ENCODE assay signal across 7 cellular contexts in the genomic region with DNA sequence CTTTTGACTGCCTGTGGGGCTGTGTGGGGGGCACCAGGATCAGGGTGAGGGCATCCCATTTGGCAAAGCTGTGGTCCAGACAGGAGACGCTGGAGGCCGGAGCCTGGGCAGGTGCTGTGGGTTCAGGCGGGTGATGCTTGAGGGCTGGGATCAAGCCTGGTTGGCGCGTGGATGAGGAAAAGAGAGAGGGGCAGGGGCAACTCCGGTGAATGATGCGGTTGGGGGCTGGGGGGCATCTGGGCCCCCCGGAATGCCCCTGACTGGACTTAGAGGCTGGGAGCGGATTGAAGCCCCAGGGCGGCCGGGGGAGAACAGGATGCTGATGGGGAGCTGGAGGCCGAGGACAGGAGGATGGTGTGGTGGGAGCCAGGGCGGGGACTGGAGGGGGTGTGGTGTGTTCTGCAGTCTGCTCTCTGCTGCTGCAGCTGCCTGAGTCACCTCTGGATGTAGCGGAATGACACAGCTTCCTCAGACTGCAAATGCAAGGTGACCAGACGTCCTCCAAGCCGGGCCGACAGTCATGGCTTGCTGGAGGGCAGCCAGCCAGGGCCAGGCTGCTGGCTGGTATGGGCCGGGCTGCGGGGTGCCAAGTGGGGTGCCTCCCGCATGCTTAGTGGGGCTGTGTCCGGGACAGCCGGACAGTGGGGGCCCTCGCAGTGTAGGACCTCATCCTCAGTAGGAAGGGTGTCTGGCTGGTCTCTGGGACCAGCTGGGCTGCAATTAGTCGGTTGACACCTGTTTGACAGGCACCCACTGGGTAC. TPM values are rescaled to one million over a fixed set of nuclear protein-coding genes. Genes with fewer than 3 reads are reported as not detected.
DNase-seq lines count a peak whose midpoint lies in the region; ATAC-seq, FAIRE-seq and TF ChIP-seq lines count a peak whose summit lies in the region.

No MANE protein-coding gene starts in this region.

- SMC1A ChIA-PET in GM12878 (lab: Charles Lee; ENCODE audit: uncharacterized antibody, unreplicated experiment): no interaction called here

- H3K9ac ChIP-seq in GM12878 (ENCODE audit: control insufficient read depth, insufficient read depth, low read length): no peak overlapping the region

- POLR2A ChIA-PET in GM12878 (lab: Charles Lee): no interaction called here

- no peak for TF ChIP-seq POLR2A in GM12878 (IDR thresholded peaks at IDR 0.05; ENCODE audit: low read depth, low read length)

- H3K27ac ChIP-seq in GM12878 (ENCODE audit: control insufficient read depth, insufficient read depth) (no peak overlapping the region), temporal lobe (ENCODE audit: low read depth, low read length) (peak overlapping the region; percentile 93)

- FAIRE-seq in GM12878 (lab: Jason Lieb, UNC): peak; percentile 54

- peaks cover 0 to 3% of the 10 kb centered on the region in 2 experiments; a peak in 2 of 4 replicates for H3K36me3 ChIP-seq in GM12878 (ENCODE audit: control insufficient read depth in 2 of 2, insufficient read depth in 2 of 2, low read length in 1 of 2)

- no peaks in the 10 kb centered on the region for H3K9me3 ChIP-seq in GM12878 (replicated peaks; ENCODE audit: control insufficient read depth, insufficient read depth, low read length)

- TF ChIP-seq EP300 in GM12878 (IDR thresholded peaks at IDR 0.05; ENCODE audit: borderline replicate concordance in 1 of 2, control insufficient read depth in 1 of 2, low read depth in 2 of 2, low read length in 2 of 2): no peak

- peak overlapping the region; percentile 63 for H3K4me3 ChIP-seq in GM12878

- peaks cover 7% of the 10 kb centered on the region; the same call in 1 of the 2 replicates for H4K20me1 ChIP-seq in GM12878 (ENCODE audit: control insufficient read depth, insufficient read depth)

- RAD21 ChIA-PET in GM12878 (lab: Charles Lee; ENCODE audit: unreplicated experiment): interaction anchor here (0.5 kb wide), 1 partner anchor 1104 kb away, joined by 3 read pairs; no protein-coding TSS in a partner anchor

- H3K4me1 ChIP-seq in GM12878 (ENCODE audit: control insufficient read depth, insufficient read depth, low read length): peaks cover 13% of the 10 kb centered on the region

- H3K27me3 ChIP-seq in GM12878 (replicated peaks in 1 of 2; ENCODE audit: control insufficient read depth in 2 of 2, insufficient read depth in 2 of 2, low read length in 1 of 2): no peaks in the 10 kb centered on the region

- intact Hi-C loops in GM12878 (cut with micrococcal nuclease; ENCODE audit: unreplicated experiment): loop anchor here (2.0 kb wide), 1 partner anchor 29 kb away; a partner anchor contains a TSS

- peak; percentile 84 for ATAC-seq in GM12878

- in situ Hi-C loops in GM13976 (cut with MboI; ENCODE audit: low sequenced_read_pairs, unreplicated experiment) (no loop called here), GM12878 (cut with MboI) (no loop called here)

- peaks cover 43% of the 10 kb centered on the region for H3K79me2 ChIP-seq in GM12878 (ENCODE audit: control insufficient read depth, insufficient read depth, low read length)

- BruUV-seq in GM12878 (replicated peaks; lab: Mats Ljungman, UMichigan): no TSS peak

- no peak for TF ChIP-seq RAD21 in GM12878 (IDR thresholded peaks at IDR 0.05; ENCODE audit: insufficient read depth, low read depth, low read length)

- CTCF ChIA-PET in GM12878 (lab: Yijun Ruan, JAX): interaction anchor here (0.7 to 3.0 kb wide), 2 partner anchors 28 to 93 kb away, joined by 5 to 9 read pairs; no protein-coding TSS in a partner anchor

- 11% methylated on average over 20 of the region's 24 CpGs for WGBS in GM12878 (ENCODE audit: insufficient coverage, insufficient replicate concordance, low lambda C conversion rate, missing lambda C conversion rate)

- peak; percentile 81 for DNase-seq in GM13976 (ENCODE audit: low spot score)
- peak; percentile 94 for DNase-seq in NCI-H226
- no peak for DNase-seq in GM12878 (ENCODE audit: low read depth, low spot score)
- DNase-seq in left kidney (ENCODE audit: low read depth, low spot score): peak; percentile 59
- DNase-seq in retina: no peak
- DNase-seq in KG1 (lab: John Stamatoyannopoulos, UW): no peak

- H3K4me2 ChIP-seq in GM12878 (ENCODE audit: control insufficient read depth, insufficient read depth): peak overlapping the region; percentile 96

- no peak overlapping the region for H2AFZ ChIP-seq in GM12878 (ENCODE audit: control insufficient read depth, low read depth, low read length)

- TF ChIP-seq CTCF in GM13976 (IDR thresholded peaks at IDR 0.05; ENCODE audit: borderline replicate concordance, control extremely low read depth, extremely low read depth, insufficient read depth, missing control alignments): no peak
- TF ChIP-seq CTCF in GM12878 (IDR thresholded peaks at IDR 0.05 in 2 of 3, conservative IDR thresholded peaks at IDR 0.05 in 1 of 3; ENCODE audit: control insufficient read depth in 2 of 3, extremely low read depth in 1 of 3, insufficient read depth in 1 of 3, low read depth in 3 of 3, low read length in 3 of 3): no peak

RNA-seq across cellular contexts. Expression of a gene that starts 3.2 kb away (rescaled TPM):
- total RNA-seq in GM12878 (2013; cell fraction: nucleolus; rRNA removed): 15.1 and 16.9 TPM in 2 replicates
- total RNA-seq in GM12878 (2014; rRNA removed): 11.0 and 13.8 TPM in 2 replicates
- 3.3 and 4.0 TPM in 2 replicates for total RNA-seq in GM12878 (2014; rRNA removed; fragmentation: Illumina TruSeq; extraction: Trizol)
- total RNA-seq in GM12878 (2021): 24.3 and 24.5 TPM in 2 replicates
- polyA plus RNA-seq in GM12878 (2011; ENCODE audit: low read depth): 3.0 TPM
- polyA plus RNA-seq in GM12878 (2011; rRNA removed): 2.2 and 3.5 TPM in 2 replicates
- polyA plus RNA-seq in GM12878 (2011; cell fraction: cytosol; rRNA removed): 4.0 and 5.5 TPM in 2 replicates
- polyA plus RNA-seq in GM12878 (2011; cell fraction: nucleus; rRNA removed): 27.4 and 48.1 TPM in 2 replicates
- polyA plus RNA-seq in GM12878 (2012): 10.2 and 16.3 TPM in 2 replicates
- polyA plus RNA-seq in GM12878 (2014; fragmentation: Illumina TruSeq; extraction: Trizol): 0.82 and 3.0 TPM in 2 replicates
- under 1 TPM; 0.10 to 0.26 TPM for polyA plus RNA-seq in GM12878 (2014; fragmentation: Nextera tagmentation; extraction: Ambion mirVana)
- polyA plus RNA-seq in GM12878 (2014; rRNA removed): 11.9 and 17.0 TPM in 2 replicates
- 1 to 10 TPM; 1.3 to 1.4 TPM for polyA plus RNA-seq in GM12878 (2016; fragmentation: Nextera tagmentation; extraction: Ambion mirVana)
- 1.8 and 5.4 TPM in 2 replicates for polyA minus RNA-seq in GM12878 (2011; rRNA and poly(A)+ RNA removed)
- 4.8 and 6.5 TPM in 2 replicates for polyA minus RNA-seq in GM12878 (2011; cell fraction: cytosol; rRNA and poly(A)+ RNA removed)
- 3.6 and 8.4 TPM in 2 replicates for polyA minus RNA-seq in GM12878 (2011; cell fraction: nucleus; rRNA and poly(A)+ RNA removed)
- total RNA-seq in temporal lobe: 8.4 TPM

RNA-seq across cellular contexts. Expression of a gene that starts 22.3 kb away (rescaled TPM):
- total RNA-seq in GM12878 (2013; cell fraction: nucleolus; rRNA removed): not detected in 2 replicates
- total RNA-seq in GM12878 (2014; rRNA removed) (not detected in 2 replicates), GM12878 (2014; rRNA removed; fragmentation: Illumina TruSeq; extraction: Trizol) (not detected in 2 replicates), GM12878 (2021) (0.15 TPM in 1 of 2 replicates, not detected in the other), temporal lobe (not detected)
- not detected for polyA plus RNA-seq in GM12878 (2011; ENCODE audit: low read depth)
- polyA plus RNA-seq in GM12878 (2011; rRNA removed) (not detected in 2 replicates), GM12878 (2014; fragmentation: Illumina TruSeq; extraction: Trizol) (not detected in 2 replicates), GM12878 (2014; fragmentation: Nextera tagmentation; extraction: Ambion mirVana) (under 1 TPM in 1 of 2 experiments, not detected in 1; 0.04 TPM), GM12878 (2014; rRNA removed) (not detected in 2 replicates), GM12878 (2016; fragmentation: Nextera tagmentation; extraction: Ambion mirVana) (not detected)
- not detected in 2 replicates for polyA plus RNA-seq in GM12878 (2011; cell fraction: cytosol; rRNA removed)
- not detected in 2 replicates for polyA plus RNA-seq in GM12878 (2011; cell fraction: nucleus; rRNA removed)
- 0.07 and 0.09 TPM in 2 replicates for polyA plus RNA-seq in GM12878 (2012)
- not detected in 2 replicates for polyA minus RNA-seq in GM12878 (2011; rRNA and poly(A)+ RNA removed)
- polyA minus RNA-seq in GM12878 (2011; cell fraction: cytosol; rRNA and poly(A)+ RNA removed): 0.53 and 1.9 TPM in 2 replicates
- 0.12 TPM in 1 of 2 replicates, not detected in the other for polyA minus RNA-seq in GM12878 (2011; cell fraction: nucleus; rRNA and poly(A)+ RNA removed)

RNA-seq across cellular contexts. Expression of a gene that starts 29.6 kb away (rescaled TPM):
- 84.3 and 100.0 TPM in 2 replicates for total RNA-seq in GM12878 (2013; cell fraction: nucleolus; rRNA removed)
- total RNA-seq in GM12878 (2014; rRNA removed) (14.6 and 19.5 TPM in 2 replicates), GM12878 (2014; rRNA removed; fragmentation: Illumina TruSeq; extraction: Trizol) (6.9 and 10.0 TPM in 2 replicates), GM12878 (2021) (76.5 and 89.0 TPM in 2 replicates), temporal lobe (32.2 TPM)
- polyA plus RNA-seq in GM12878 (2011; ENCODE audit: low read depth): 15.0 TPM
- polyA plus RNA-seq in GM12878 (2011; rRNA removed) (4.0 and 7.5 TPM in 2 replicates), GM12878 (2014; fragmentation: Illumina TruSeq; extraction: Trizol) (0.98 and 10.6 TPM in 2 replicates), GM12878 (2014; fragmentation: Nextera tagmentation; extraction: Ambion mirVana) (1 to 10 TPM in 1 of 2 experiments, under 1 TPM in 1; 0.52 to 1.5 TPM), GM12878 (2014; rRNA removed) (35.1 and 40.6 TPM in 2 replicates), GM12878 (2016; fragmentation: Nextera tagmentation; extraction: Ambion mirVana) (10 to 100 TPM; 37.0 to 38.3 TPM)
- polyA plus RNA-seq in GM12878 (2011; cell fraction: cytosol; rRNA removed): 13.2 and 20.1 TPM in 2 replicates
- 171 and 228 TPM in 2 replicates for polyA plus RNA-seq in GM12878 (2011; cell fraction: nucleus; rRNA removed)
- polyA plus RNA-seq in GM12878 (2012): 37.9 and 40.3 TPM in 2 replicates
- polyA minus RNA-seq in GM12878 (2011; rRNA and poly(A)+ RNA removed): 10.7 and 23.6 TPM in 2 replicates
- polyA minus RNA-seq in GM12878 (2011; cell fraction: cytosol; rRNA and poly(A)+ RNA removed): 17.7 and 24.6 TPM in 2 replicates
- polyA minus RNA-seq in GM12878 (2011; cell fraction: nucleus; rRNA and poly(A)+ RNA removed): 30.1 and 54.0 TPM in 2 replicates

RNA-seq across cellular contexts. Expression of a gene that starts 36.1 kb away (rescaled TPM):
- total RNA-seq in GM12878 (2013; cell fraction: nucleolus; rRNA removed): 10.9 and 12.5 TPM in 2 replicates
- total RNA-seq in GM12878 (2014; rRNA removed): 64.9 and 68.7 TPM in 2 replicates
- 46.7 and 52.4 TPM in 2 replicates for total RNA-seq in GM12878 (2014; rRNA removed; fragmentation: Illumina TruSeq; extraction: Trizol)
- total RNA-seq in GM12878 (2021): 49.7 and 50.3 TPM in 2 replicates
- polyA plus RNA-seq in GM12878 (2011; ENCODE audit: low read depth): 22.7 TPM
- 49.5 and 74.5 TPM in 2 replicates for polyA plus RNA-seq in GM12878 (2011; rRNA removed)
- polyA plus RNA-seq in GM12878 (2011; cell fraction: cytosol; rRNA removed): 95.7 and 148 TPM in 2 replicates
- polyA plus RNA-seq in GM12878 (2011; cell fraction: nucleus; rRNA removed): 108 and 119 TPM in 2 replicates
- 30.9 and 37.1 TPM in 2 replicates for polyA plus RNA-seq in GM12878 (2012)
- polyA plus RNA-seq in GM12878 (2014; fragmentation: Illumina TruSeq; extraction: Trizol): 11.5 and 33.9 TPM in 2 replicates
- 10 to 100 TPM; 23.9 to 40.5 TPM for polyA plus RNA-seq in GM12878 (2014; fragmentation: Nextera tagmentation; extraction: Ambion mirVana)
- polyA plus RNA-seq in GM12878 (2014; rRNA removed): 90.4 and 92.0 TPM in 2 replicates
- polyA plus RNA-seq in GM12878 (2016; fragmentation: Nextera tagmentation; extraction: Ambion mirVana): 100 to 1,000 TPM; 109 to 115 TPM
- polyA minus RNA-seq in GM12878 (2011; rRNA and poly(A)+ RNA removed): 20.5 and 33.2 TPM in 2 replicates
- 8.6 and 10.7 TPM in 2 replicates for polyA minus RNA-seq in GM12878 (2011; cell fraction: cytosol; rRNA and poly(A)+ RNA removed)
- 6.3 and 10.5 TPM in 2 replicates for polyA minus RNA-seq in GM12878 (2011; cell fraction: nucleus; rRNA and poly(A)+ RNA removed)
- 12.5 TPM for total RNA-seq in temporal lobe

Comparison
In these comparisons a context has a peak if more than half of its experiments do, and no peak if none do; other contexts are left out.
1. DNase-seq: peak in GM13976 (single experiment), NCI-H226 (single experiment) and left kidney (single experiment); none in GM12878 (single experiment), retina (single experiment) and KG1 (single experiment).